14 cellular contexts compared by ENCODE assay signal in genomic region chr4:148171596-148171995, GRCh38.
"Had no signal": no experiment of that assay in that cellular context is flagged by ENCODE, and none has a peak within 500 bp of the region (broad histone marks: within the 10 kb centered on the region; RNA-seq: fewer than 3 reads in every experiment).

No MANE protein-coding gene starts in this region.

- DNase-seq: activated CD4-positive, alpha-beta T cell treated with anti-CD3 and anti-CD28 coated beads, Interleukin-2, amount 50 U/mL, for 1 hour; endodermal cell; hippocampal formation; posterior cingulate gyrus; retina; stimulated activated CD4-positive, alpha-beta T cell treated with anti-CD3 and anti-CD28 coated beads, Interleukin-4, amount 100 ng/mL, for 1 hour; substantia nigra; T1000; trophoblast cell had no signal

- H3K27ac Mint-ChIP-seq: activated naive CD4-positive, alpha-beta T cell treated with anti-CD3 and anti-CD28 coated beads for 36 hours; activated T-helper 2 cell treated with anti-CD3 and anti-CD28 coated beads, Interferon-gamma antibody, Interleukin-2, Interleukin-4, amounts not matched to agents 10 μg/mL and 5 μg/mL and 100 μg/mL, durations not matched to agents 14 hours and 24 hours and 36 hours; endodermal cell had no signal

- H3K9me3 Mint-ChIP-seq: activated naive CD4-positive, alpha-beta T cell treated with anti-CD3 and anti-CD28 coated beads for 36 hours; activated T-helper 2 cell treated with anti-CD3 and anti-CD28 coated beads, Interferon-gamma antibody, Interleukin-2, Interleukin-4, amounts not matched to agents 10 μg/mL and 5 μg/mL and 100 μg/mL, durations not matched to agents 14 hours and 24 hours and 36 hours had no signal

- H3K4me3 Mint-ChIP-seq: activated naive CD4-positive, alpha-beta T cell treated with anti-CD3 and anti-CD28 coated beads for 36 hours; endodermal cell; T-cell had no signal

- H3K27me3 Mint-ChIP-seq: naive thymus-derived CD4-positive, alpha-beta T cell; T-cell had no signal

- ATAC-seq: activated CD4-positive, CD25-positive, alpha-beta regulatory T cell treated with anti-CD3 and anti-CD28 coated beads, Interleukin-2, amount 50 U/mL, for 24 hours had no signal
